ENCODE assay signal across 27 cellular contexts in genomic region chr2:119293254-119293653, GRCh38.
DNase-seq lines count a peak whose midpoint lies in the region; ATAC-seq and TF ChIP-seq lines count a peak whose summit lies in the region.
"Had no signal": no experiment of that assay in that cellular context is flagged by ENCODE, and none has a peak within 500 bp of the region (broad histone marks: within the 10 kb centered on the region; RNA-seq: fewer than 3 reads in every experiment).

No MANE protein-coding gene starts in this region.

- TF ChIP-seq RAD21 in IMR-90 (IDR thresholded peaks at IDR 0.05; ENCODE audit: low read length), result no peak

- H4K5ac ChIP-seq in IMR-90 (ENCODE audit: low read depth, low read length), result no peak overlapping the region

- dilution Hi-C loops in IMR-90 (cut with HindIII; ENCODE audit: low sequenced_read_pairs, unreplicated experiment), result no loop called here

- intact Hi-C loops in IMR-90 (cut with micrococcal nuclease), result no loop called here

- H4K8ac ChIP-seq in IMR-90 (ENCODE audit: low read depth in 2 of 2, low read length in 2 of 2), result no peak overlapping the region

- H2BK120ac ChIP-seq in IMR-90 (ENCODE audit: low read depth, low read length), result no peak overlapping the region

- BruUV-seq in IMR-90 (replicated peaks; lab: Mats Ljungman, UMichigan), result no TSS peak

- no peaks in the 10 kb centered on the region for H3K9me3 ChIP-seq in IMR-90 (ENCODE audit: control insufficient read depth, insufficient read depth, low read length)
- no peaks in the 10 kb centered on the region for H3K9me3 ChIP-seq in Peyer's patch
- H3K9me3 ChIP-seq: Caco-2, heart right ventricle, sigmoid colon, SJSA1, suprapubic skin had no signal

- 86% methylated on average over 2 of the region's 2 CpGs; no CpG with 5 or more reads in 1 of the 2 experiments for WGBS in IMR-90 (ENCODE audit: extremely low coverage in 2 of 2, insufficient read length in 1 of 2), 2 experiments

- H3K9ac ChIP-seq in IMR-90 (ENCODE audit: low read depth, low read length), result no peak overlapping the region
- H3K9ac ChIP-seq: BLaER1 treated with 17β-estradiol and CSF1 and Interleukin-3, amounts not matched to agents 10 nM and 100 nM; neural progenitor cell had no signal

- no peak overlapping the region for H3K23ac ChIP-seq in IMR-90 (ENCODE audit: low read depth, low read length)

- H3K27me3 ChIP-seq in IMR-90 (ENCODE audit: control insufficient read depth, insufficient read depth, low read length), result no peaks in the 10 kb centered on the region; the same call in 1 of the 2 replicates
- no peaks in the 10 kb centered on the region for H3K27me3 ChIP-seq in Peyer's patch
- H3K27me3 ChIP-seq: BLaER1 treated with 17β-estradiol and CSF1 and Interleukin-3, amounts not matched to agents 10 nM and 100 nM; heart right ventricle; neural progenitor cell; sigmoid colon; SJSA1; suprapubic skin had no signal

- no peak overlapping the region for H2BK20ac ChIP-seq in IMR-90 (ENCODE audit: low read depth, low read length)

- H3K9me1 ChIP-seq in IMR-90 (ENCODE audit: insufficient read depth, low read length), result no peaks in the 10 kb centered on the region

- no peak overlapping the region for H3K4me3 ChIP-seq in IMR-90 (ENCODE audit: insufficient read depth, low read depth, low read length)
- H3K4me3 ChIP-seq in Peyer's patch, result no peak overlapping the region
- H3K4me3 ChIP-seq: BLaER1 treated with 17β-estradiol and CSF1 and Interleukin-3, amounts not matched to agents 10 nM and 100 nM; heart right ventricle; neural progenitor cell; sigmoid colon; SJSA1; suprapubic skin had no signal

- H4K20me1 ChIP-seq in IMR-90 (ENCODE audit: insufficient read depth, low read length), result no peaks in the 10 kb centered on the region
- H4K20me1 ChIP-seq: BLaER1 treated with 17β-estradiol and CSF1 and Interleukin-3, amounts not matched to agents 10 nM and 100 nM had no signal

- H2AK9ac ChIP-seq in IMR-90 (replicated peaks; ENCODE audit: low read depth, low read length, poor library complexity), result no peak overlapping the region

- TF ChIP-seq POLR2A in IMR-90 (IDR thresholded peaks at IDR 0.05; ENCODE audit: low read depth, low read length), result no peak
- no peak for TF ChIP-seq POLR2A in Peyer's patch (IDR thresholded peaks at IDR 0.05)

- H3K18ac ChIP-seq in IMR-90 (ENCODE audit: low read depth, low read length), result no peak overlapping the region

- H2AFZ ChIP-seq in IMR-90 (replicated peaks; ENCODE audit: low read length, poor library complexity), result no peak overlapping the region
- H2AFZ ChIP-seq: neural progenitor cell had no signal

- no peak overlapping the region for H3K4ac ChIP-seq in IMR-90 (ENCODE audit: low read depth, low read length)

- H2BK15ac ChIP-seq in IMR-90 (ENCODE audit: low read depth, low read length), result no peak overlapping the region

- H2AK5ac ChIP-seq in IMR-90 (ENCODE audit: low read depth, low read length), result no peak overlapping the region

- H3K27ac ChIP-seq in IMR-90 (ENCODE audit: insufficient read depth, low read length) (no peak overlapping the region), Peyer's patch (no peak overlapping the region), caudate nucleus (ENCODE audit: low read depth, low read length) (no peak overlapping the region)
- H3K27ac ChIP-seq: BLaER1 treated with 17β-estradiol and CSF1 and Interleukin-3, amounts not matched to agents 10 nM and 100 nM; neural progenitor cell; sigmoid colon; SJSA1; suprapubic skin had no signal

- POLR2A ChIA-PET in IMR-90 (lab: Charles Lee; ENCODE audit: unreplicated experiment), result no interaction called here

- ATAC-seq in IMR-90 (ENCODE audit: low read depth), result no peak
- ATAC-seq in GM18873 (IDR thresholded peaks at IDR 0.05; ENCODE audit: low FRiP score, unreplicated experiment), result no peak
- ATAC-seq: activated CD8-positive, alpha-beta T cell treated with anti-CD3 and anti-CD28 coated beads, Interleukin-2, amount 10 ng/mL, durations not matched to agents 7 days and 5 days; stimulated activated memory B cell treated with anti-CD40 and anti-IgM and Interleukin-4, amounts not matched to agents 10 μg/mL and 1 μg/mL and 100 μg/mL, for 72 hours had no signal

- no peaks in the 10 kb centered on the region for H3K36me3 ChIP-seq in IMR-90 (ENCODE audit: control insufficient read depth, insufficient read depth, low read length)
- H3K36me3 ChIP-seq in Peyer's patch, result no peaks in the 10 kb centered on the region
- H3K36me3 ChIP-seq: BLaER1 treated with 17β-estradiol and CSF1 and Interleukin-3, amounts not matched to agents 10 nM and 100 nM; heart right ventricle; neural progenitor cell; SJSA1; suprapubic skin had no signal

- no peaks in the 10 kb centered on the region for H3K4me1 ChIP-seq in IMR-90 (ENCODE audit: control insufficient read depth, insufficient read depth, low read length)
- no peaks in the 10 kb centered on the region for H3K4me1 ChIP-seq in Peyer's patch
- H3K4me1 ChIP-seq: Caco-2, neural progenitor cell, suprapubic skin had no signal

- H3K4me2 ChIP-seq in IMR-90 (ENCODE audit: low read depth, low read length), result no peak overlapping the region
- H3K4me2 ChIP-seq: neural progenitor cell had no signal

- no peak overlapping the region for H2BK5ac ChIP-seq in IMR-90 (ENCODE audit: low read depth, low read length, poor library complexity, severe bottlenecking)

- in situ Hi-C loops in IMR-90 (cut with MboI; ENCODE audit: low sequenced_read_pairs), result no loop called here

- CTCF ChIA-PET in IMR-90 (lab: Yijun Ruan, JAX), result no interaction called here

- TF ChIP-seq CTCF in IMR-90 (conservative IDR thresholded peaks at IDR 0.05; ENCODE audit: low read depth, low read length) (no peak), Peyer's patch (IDR thresholded peaks at IDR 0.05) (no peak)

- no peak overlapping the region for H3K56ac ChIP-seq in IMR-90 (ENCODE audit: extremely low read depth, insufficient read depth, low read length)

- no peak overlapping the region for H3K14ac ChIP-seq in IMR-90 (replicated peaks; ENCODE audit: low read depth, low read length)

- no peaks in the 10 kb centered on the region for H3K79me1 ChIP-seq in IMR-90 (ENCODE audit: low read depth in 1 of 2, low read length in 2 of 2)

- peak; percentile 18 for DNase-seq in Daoy (ENCODE audit: low read depth)
- peak; percentile 16 for DNase-seq in IMR-90
- DNase-seq in dermis blood vessel endothelial cell, result peak; percentile 12
- DNase-seq in iris pigment epithelial cell (ENCODE audit: low read depth), result peak; percentile 60
- no peak for DNase-seq in Peyer's patch
- DNase-seq in caudate nucleus (lab: John Stamatoyannopoulos, UW), result no peak
- no peak for DNase-seq in iPS-NIHi11 (ENCODE audit: low spot score)
- DNase-seq: activated CD8-positive, alpha-beta T cell treated with anti-CD3 and anti-CD28 coated beads, Interleukin-2, amount 10 ng/mL, durations not matched to agents 7 days and 5 days; activated T-cell treated with anti-CD3 and anti-CD28 coated beads for 4 hours; Caco-2; central memory CD4-positive, alpha-beta T cell; DMS79 treated with DMSO at 0.1 percent for 48 hours; heart right ventricle; mesendoderm; NCI-H1417 treated with DMSO at 0.1 percent for 48 hours; NCI-H2081; NCI-H345; posterior cingulate gyrus; RPMI8226; sigmoid colon; stimulated activated CD4-positive, alpha-beta T cell treated with anti-CD3 and anti-CD28 coated beads, Interleukin-4, amount 100 ng/mL, for 4 hours had no signal

- H4K91ac ChIP-seq in IMR-90 (ENCODE audit: insufficient read depth, low read depth, low read length), result no peak overlapping the region

TF ChIP-seq in IMR-90, 13 proteins besides CTCF, POLR2A, EP300 and RAD21:
- TF ChIP-seq BHLHE40 (IDR thresholded peaks at IDR 0.05; ENCODE audit: low read depth, low read length) (no peak), FOS (IDR thresholded peaks at IDR 0.05; ENCODE audit: low read depth, low read length) (no peak), MXI1 (IDR thresholded peaks at IDR 0.05; ENCODE audit: borderline replicate concordance, low read depth, low read length) (no peak), NFE2L2 (IDR thresholded peaks at IDR 0.05; ENCODE audit: low read depth, low read length) (no peak), CHD1 (IDR thresholded peaks at IDR 0.05; ENCODE audit: low read depth, low read length) (no peak), SMC3 (IDR thresholded peaks at IDR 0.05; ENCODE audit: low read depth, low read length) (no peak), MAZ (IDR thresholded peaks at IDR 0.05; ENCODE audit: borderline replicate concordance, low read depth, low read length) (no peak), USF2 (IDR thresholded peaks at IDR 0.05; ENCODE audit: low read depth, low read length) (no peak), MAFK (IDR thresholded peaks at IDR 0.05; ENCODE audit: low read depth, low read length) (no peak)
- TF ChIP-seq, protein P1, sequence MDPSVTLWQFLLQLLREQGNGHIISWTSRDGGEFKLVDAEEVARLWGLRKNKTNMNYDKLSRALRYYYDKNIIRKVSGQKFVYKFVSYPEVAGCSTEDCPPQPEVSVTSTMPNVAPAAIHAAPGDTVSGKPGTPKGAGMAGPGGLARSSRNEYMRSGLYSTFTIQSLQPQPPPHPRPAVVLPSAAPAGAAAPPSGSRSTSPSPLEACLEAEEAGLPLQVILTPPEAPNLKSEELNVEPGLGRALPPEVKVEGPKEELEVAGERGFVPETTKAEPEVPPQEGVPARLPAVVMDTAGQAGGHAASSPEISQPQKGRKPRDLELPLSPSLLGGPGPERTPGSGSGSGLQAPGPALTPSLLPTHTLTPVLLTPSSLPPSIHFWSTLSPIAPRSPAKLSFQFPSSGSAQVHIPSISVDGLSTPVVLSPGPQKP (IDR thresholded peaks at IDR 0.05; ENCODE audit: borderline replicate concordance, low read depth, low read length), result no peak
TF ChIP-seq in IMR-90: peak in this region for 0.

Comparison
In these comparisons a context has a peak if more than half of its experiments do, and no peak if none do; other contexts are left out.
1. DNase-seq: peak in Daoy (single experiment), IMR-90 (single experiment), dermis blood vessel endothelial cell (single experiment) and iris pigment epithelial cell (single experiment); none in Peyer's patch (0 of 3), caudate nucleus (0 of 61) and iPS-NIHi11 (single experiment).